24 cellular contexts compared by ENCODE assay signal in genomic region chr4:106253364-106254129, GRCh38.
DNase-seq lines count a peak whose midpoint lies in the region; ATAC-seq, FAIRE-seq and TF ChIP-seq lines count a peak whose summit lies in the region.
"Had no signal": no experiment of that assay in that cellular context is flagged by ENCODE, and none has a peak within 500 bp of the region (broad histone marks: within the 10 kb centered on the region; RNA-seq: fewer than 3 reads in every experiment).

No MANE protein-coding gene starts in this region.

- DNase-seq in HepG2 (ENCODE audit: low spot score) (no peak), right lobe of liver (no peak), mucosa of descending colon (no peak), renal cortical epithelial cell (ENCODE audit: low read depth) (peak; percentile 18), mesenteric fat pad (ENCODE audit: low spot score) (no peak)
- DNase-seq: AML-193; Caco-2; CD4-positive, alpha-beta T cell; CD8-positive, alpha-beta T cell; DMS 273 treated with DMSO at 0.1 percent for 48 hours; DMS153; DMS53; DMS79; DND-41; EL; GDM1 had no signal

- H3K4me1 ChIP-seq in HepG2 (ENCODE audit: insufficient read depth, low read length) (peaks cover 39% of the 10 kb centered on the region), right lobe of liver (no peaks in the 10 kb centered on the region), mucosa of descending colon (ENCODE audit: low read depth) (no peaks in the 10 kb centered on the region)
- H3K4me1 ChIP-seq: BLaER1 treated with 17β-estradiol and CSF1 and Interleukin-3, amounts not matched to agents 10 nM and 100 nM had no signal

- peak overlapping the region; percentile 39 for H3K27ac ChIP-seq in HepG2 (ENCODE audit: extremely low read length, insufficient read depth, low read length)
- no peak overlapping the region for H3K27ac ChIP-seq in right lobe of liver
- H3K27ac ChIP-seq: 22Rv1; A549; BLaER1 treated with 17β-estradiol and CSF1 and Interleukin-3, amounts not matched to agents 10 nM and 100 nM; C4-2B had no signal

- in situ Hi-C loops in HepG2 (cut with HindIII; ENCODE audit: extremely low pct_ligation_motif_present, low pct_unique_long_range_greater_than_20kb) = no loop called here

- H3K4me3 ChIP-seq in HepG2 (replicated peaks in 1 of 3; ENCODE audit: insufficient read depth in 1 of 3, low read depth in 2 of 3, low read length in 3 of 3) (no peak overlapping the region), right lobe of liver (no peak overlapping the region), mucosa of descending colon (no peak overlapping the region)
- H3K4me3 ChIP-seq: A549; BLaER1 treated with 17β-estradiol and CSF1 and Interleukin-3, amounts not matched to agents 10 nM and 100 nM; GM12878 had no signal

- no peak for TF ChIP-seq POLR2A in HepG2 (IDR thresholded peaks at IDR 0.05; ENCODE audit: insufficient read depth in 1 of 2, low read depth in 2 of 2, low read length in 2 of 2)
- no peak for TF ChIP-seq POLR2A in right lobe of liver (IDR thresholded peaks at IDR 0.05)

- no peak for TF ChIP-seq CTCF in HepG2 (CRISPR knock-in tag; IDR thresholded peaks at IDR 0.05)
- TF ChIP-seq CTCF in right lobe of liver (IDR thresholded peaks at IDR 0.05) = no peak
- no peak for TF ChIP-seq CTCF in mucosa of descending colon (IDR thresholded peaks at IDR 0.05)

- H3K79me2 ChIP-seq in HepG2 (ENCODE audit: insufficient read depth, low read length) = peaks cover 3% of the 10 kb centered on the region

- CTCF ChIA-PET in HepG2 (lab: Yijun Ruan, JAX; ENCODE audit: low intra/inter-chr PET ratio, low total read pairs) = no interaction called here

- H4K20me1 ChIP-seq in HepG2 (ENCODE audit: insufficient read depth, low read length) = no peaks in the 10 kb centered on the region
- H4K20me1 ChIP-seq: BLaER1 treated with 17β-estradiol and CSF1 and Interleukin-3, amounts not matched to agents 10 nM and 100 nM had no signal

- H3K9me3 ChIP-seq in HepG2 (ENCODE audit: low read length) (no peaks in the 10 kb centered on the region), right lobe of liver (no peaks in the 10 kb centered on the region), mucosa of descending colon (no peaks in the 10 kb centered on the region)
- H3K9me3 ChIP-seq: A549 had no signal

- POLR2A ChIA-PET in HepG2 (lab: Yijun Ruan, JAX) = interaction anchor here (1.0 to 1.2 kb wide), 2 partner anchors 11 kb away, joined by 3 to 4 read pairs; no protein-coding TSS in a partner anchor

- no peak overlapping the region for H3K4me2 ChIP-seq in HepG2 (ENCODE audit: low read depth, low read length)
- H3K4me2 ChIP-seq: A549; BLaER1 treated with 17β-estradiol and CSF1 and Interleukin-3, amounts not matched to agents 10 nM and 100 nM had no signal

- no peak for TF ChIP-seq RAD21 in HepG2 (CRISPR knock-in tag; IDR thresholded peaks at IDR 0.05)

- no peak overlapping the region for H2AFZ ChIP-seq in HepG2 (ENCODE audit: low read length)

- BruUV-seq in HepG2 (replicated peaks; lab: Mats Ljungman, UMichigan) = no TSS peak

- intact Hi-C loops in HepG2 (cut with micrococcal nuclease; ENCODE audit: unreplicated experiment) (no loop called here), right lobe of liver (cut with DNase I) (no loop called here), mucosa of descending colon (cut with DNase I, micrococcal nuclease) (no loop called here)

- FAIRE-seq in HepG2 (lab: Jason Lieb, UNC) = no peak
- FAIRE-seq: A549, GM12878, GM12892, GM18507 had no signal

- H3K9ac ChIP-seq in HepG2 (ENCODE audit: insufficient read depth, low read depth, low read length) = no peak overlapping the region
- H3K9ac ChIP-seq: BLaER1 treated with 17β-estradiol and CSF1 and Interleukin-3, amounts not matched to agents 10 nM and 100 nM had no signal

- WGBS in HepG2 (ENCODE audit: low lambda C conversion rate) = 87% methylated on average over 4 of the region's 4 CpGs
- WGBS in right lobe of liver (ENCODE audit: insufficient coverage, low coverage, low lambda C conversion rate, missing lambda C conversion rate) = 76% methylated on average over 4 of the region's 4 CpGs

- TF ChIP-seq EP300 in HepG2 (IDR thresholded peaks at IDR 0.05; ENCODE audit: low read depth in 2 of 2, low read length in 2 of 2) (no peak), HepG2 (CRISPR knock-in tag; IDR thresholded peaks at IDR 0.05; ENCODE audit: borderline replicate concordance) (no peak)

- H3K27me3 ChIP-seq in HepG2 (ENCODE audit: control insufficient read depth in 1 of 2, insufficient read depth in 2 of 2, low read length in 2 of 2) (no peaks in the 10 kb centered on the region), right lobe of liver (no peaks in the 10 kb centered on the region)
- H3K27me3 ChIP-seq: BLaER1 treated with 17β-estradiol and CSF1 and Interleukin-3, amounts not matched to agents 10 nM and 100 nM had no signal

- ATAC-seq in HepG2 (no peak), right lobe of liver (no peak), mucosa of descending colon (peak; percentile 94), HG02642 (IDR thresholded peaks at IDR 0.05; ENCODE audit: poor library complexity, unreplicated experiment) (no peak)
- ATAC-seq: A549; CD8-positive, alpha-beta T cell; GM12878 had no signal

- peaks cover 16 to 28% of the 10 kb centered on the region in 2 experiments for H3K36me3 ChIP-seq in HepG2 (replicated peaks in 1 of 2; ENCODE audit: control insufficient read depth in 1 of 2, insufficient read depth in 2 of 2, low read length in 2 of 2)
- H3K36me3 ChIP-seq in right lobe of liver = peaks cover 0 to 15% (median 0%) of the 10 kb centered on the region in 4 donors
- no peaks in the 10 kb centered on the region for H3K36me3 ChIP-seq in mucosa of descending colon (ENCODE audit: low read depth)

TF ChIP-seq in HepG2, 621 proteins besides CTCF, POLR2A, EP300 and RAD21:
- TF ChIP-seq NFAT5 (CRISPR knock-in tag; IDR thresholded peaks at IDR 0.05) (no peak), NCOA2 (CRISPR knock-in tag; IDR thresholded peaks at IDR 0.05) (0 out of 2 replicates have a peak, but pooled peaks have one; percentile 6), YEATS4 (CRISPR knock-in tag; IDR thresholded peaks at IDR 0.05; ENCODE audit: borderline replicate concordance) (no peak)
